Comparison of ENCODE assay signal across 29 cellular contexts in genomic region chr10:131000737-131001136, GRCh38.
"Had no signal": no experiment of that assay in that cellular context is flagged by ENCODE, and none has a peak within 500 bp of the region (broad histone marks: within the 10 kb centered on the region; RNA-seq: fewer than 3 reads in every experiment).

No MANE protein-coding gene starts in this region.

- H3K27me3 ChIP-seq: thyroid gland, upper lobe of left lung, vagina had no signal

- H3K4me2 ChIP-seq: smooth muscle cell had no signal

- H3K9me3 ChIP-seq: pancreas, prostate gland, thyroid gland, upper lobe of left lung, vagina had no signal

- ATAC-seq: activated T-helper 17 cell treated with anti-CD3 and anti-CD28 coated beads, Interleukin-2, amount 50 U/mL, for 72 hours; naive thymus-derived CD4-positive, alpha-beta T cell; pancreas; stimulated activated memory B cell treated with anti-CD40 and anti-IgM and Interleukin-4, amounts not matched to agents 10 μg/mL and 1 μg/mL and 100 μg/mL, for 72 hours; stimulated activated naive CD8-positive, alpha-beta T cell treated with anti-CD3 and anti-CD28 coated beads, Interleukin-15, amount 100 ng/mL, for 72 hours; WTC11 had no signal

- H3K4me1 ChIP-seq: breast epithelium, esophagus muscularis mucosa, pancreas, prostate gland, thyroid gland, upper lobe of left lung, vagina had no signal

- H3K4me3 ChIP-seq: breast epithelium, esophagus muscularis mucosa, pancreas, prostate gland, smooth muscle cell, thyroid gland, upper lobe of left lung, vagina had no signal

- H3K27ac ChIP-seq: breast epithelium, esophagus muscularis mucosa, pancreas, prostate gland, thyroid gland, upper lobe of left lung, vagina had no signal

- H3K36me3 ChIP-seq: breast epithelium, esophagus muscularis mucosa, pancreas, prostate gland, thyroid gland, upper lobe of left lung, vagina had no signal

- DNase-seq: activated CD4-positive, alpha-beta T cell treated with anti-CD3 and anti-CD28 coated beads for 1 hour; activated CD8-positive, alpha-beta memory T cell treated with anti-CD3 and anti-CD28 coated beads, Interleukin-2, amount 50 U/mL, for 48 hours; activated gamma-delta T cell treated with Interleukin-2 at 50 U/mL for 16 hours; activated naive CD4-positive, alpha-beta T cell treated with anti-CD3 and anti-CD28 coated beads, Interleukin-2, amount 50 U/mL, for 16 hours; activated T-cell treated with anti-CD3 and anti-CD28 coated beads, Interleukin-2, amount 50 U/mL, for 24 hours; dermis blood vessel endothelial cell; effector CD4-positive, alpha-beta T cell; foreskin melanocyte; glutamatergic neuron; midbrain; naive thymus-derived CD4-positive, alpha-beta T cell; nucleus accumbens; pancreas; stimulated activated CD4-positive, alpha-beta T cell treated with anti-CD3 and anti-CD28 coated beads, Interleukin-1b, Interleukin-23, amount 100 ng/mL, for 48 hours; stimulated activated CD4-positive, alpha-beta T cell treated with anti-CD3 and anti-CD28 coated beads, Interleukin-4, amount 100 ng/mL, for 4 hours; stimulated activated CD8-positive, alpha-beta memory T cell treated with anti-CD3 and anti-CD28 coated beads, Interleukin-4, amount 100 ng/mL, for 48 hours; stimulated activated naive CD8-positive, alpha-beta T cell treated with anti-CD3 and anti-CD28 coated beads, Interleukin-15, amount 100 ng/mL, for 72 hours; substantia nigra; T-helper 2 cell; thyroid gland; upper lobe of left lung had no signal
